ENCODE assay signal across 28 cellular contexts in the genomic region with DNA sequence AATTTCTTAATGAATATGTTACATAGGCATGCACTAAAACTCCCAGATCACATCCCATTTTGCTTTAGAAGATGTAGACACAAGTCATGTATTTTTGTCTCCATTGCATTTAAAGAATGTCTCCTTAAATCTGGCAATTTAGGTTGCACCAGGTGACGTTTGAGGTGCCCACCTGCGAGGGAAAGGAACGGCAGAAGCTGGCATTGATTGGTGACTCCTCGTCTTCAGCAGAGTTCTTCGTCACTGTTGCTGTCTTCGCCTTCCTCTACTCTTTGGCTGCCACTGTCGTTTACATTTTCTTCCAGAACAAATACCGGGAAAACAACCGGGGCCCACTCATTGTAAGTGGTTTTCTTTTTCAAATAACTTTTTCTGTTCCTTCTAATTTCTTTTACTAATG.
"Had no signal": no experiment of that assay in that cellular context is flagged by ENCODE, and none has a peak within 500 bp of the region (broad histone marks: within the 10 kb centered on the region; RNA-seq: fewer than 3 reads in every experiment).

No MANE protein-coding gene starts in this region.

- H3K27me3 ChIP-seq: colonic mucosa, dorsolateral prefrontal cortex, esophagus muscularis mucosa, esophagus squamous epithelium, foreskin keratinocyte, gastrocnemius medialis, gastroesophageal sphincter, heart left ventricle, heart right ventricle had no signal

- H3K27ac Mint-ChIP-seq: dendritic cell treated with granulocyte-macrophage colony-stimulating factor and Interleukin-4, amounts not matched to agents 40 ng/mL and 50 ng/mL, for 4 days; effector memory CD8-positive, alpha-beta T cell; endodermal cell had no signal

- H3K36me3 ChIP-seq: colonic mucosa, esophagus muscularis mucosa, esophagus squamous epithelium, gastrocnemius medialis, gastroesophageal sphincter, heart left ventricle, heart right ventricle had no signal

- H3K4me1 ChIP-seq: colonic mucosa, esophagus muscularis mucosa, foreskin keratinocyte, gastrocnemius medialis, gastroesophageal sphincter, heart left ventricle, heart right ventricle had no signal

- DNase-seq: colonic mucosa; cortex of kidney; dermis blood vessel endothelial cell; dorsolateral prefrontal cortex; effector CD4-positive, alpha-beta T cell; effector CD8-positive, alpha-beta T cell; effector memory CD4-positive, alpha-beta T cell; effector memory CD8-positive, alpha-beta T cell; endodermal cell; erythroblast; esophagus squamous epithelium; foreskin fibroblast; foreskin keratinocyte; foreskin melanocyte; gastrocnemius medialis; glutamatergic neuron; heart left ventricle; heart right ventricle had no signal

- ATAC-seq: effector memory CD8-positive, alpha-beta T cell; esophagus mucosa; foreskin keratinocyte; gastrocnemius medialis; gastroesophageal sphincter; heart left ventricle; heart right ventricle had no signal

- H3K9me3 Mint-ChIP-seq: endodermal cell had no signal

- H3K27ac ChIP-seq: colonic mucosa, coronary artery, dorsolateral prefrontal cortex, epithelial cell of prostate, esophagus muscularis mucosa, esophagus squamous epithelium, foreskin keratinocyte, gastrocnemius medialis, gastroesophageal sphincter, heart left ventricle, heart right ventricle had no signal

- FAIRE-seq: colon, endometrium, endothelial cell of umbilical vein, frontal cortex had no signal

- H3K4me3 Mint-ChIP-seq: dendritic cell treated with granulocyte-macrophage colony-stimulating factor and Interleukin-4, amounts not matched to agents 40 ng/mL and 50 ng/mL, for 4 days; effector memory CD8-positive, alpha-beta T cell; endodermal cell had no signal

- H3K9me3 ChIP-seq: colonic mucosa, esophagus muscularis mucosa, esophagus squamous epithelium, gastrocnemius medialis, gastroesophageal sphincter, heart left ventricle, heart right ventricle had no signal

- H3K27me3 Mint-ChIP-seq: dendritic cell treated with granulocyte-macrophage colony-stimulating factor and Interleukin-4, amounts not matched to agents 40 ng/mL and 50 ng/mL, for 4 days; effector memory CD8-positive, alpha-beta T cell had no signal

- H3K4me3 ChIP-seq: colonic mucosa, coronary artery, dorsolateral prefrontal cortex, esophagus muscularis mucosa, esophagus squamous epithelium, gastrocnemius medialis, gastroesophageal sphincter, heart left ventricle, heart right ventricle had no signal
